Comparison of ENCODE assay signal across 21 cellular contexts in the genomic region with DNA sequence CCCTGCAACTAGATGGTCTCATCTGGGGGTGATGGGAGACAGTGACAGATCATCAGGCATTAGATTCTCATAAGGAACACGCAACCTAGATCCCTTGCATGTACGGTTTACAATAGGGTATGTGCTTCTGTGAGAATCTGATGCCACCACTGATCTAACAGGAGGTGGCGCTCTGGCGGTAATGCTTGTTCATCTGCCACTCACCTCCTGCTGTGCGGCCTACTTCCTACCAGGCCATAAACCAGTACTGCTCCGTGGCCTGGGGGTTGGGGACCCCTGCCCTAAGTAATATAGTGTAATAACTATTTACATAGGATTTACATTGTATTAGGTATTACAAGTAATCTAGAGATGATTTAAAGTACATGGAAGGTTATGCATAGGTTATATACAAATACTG.
DNase-seq lines count a peak whose midpoint lies in the region; ATAC-seq and TF ChIP-seq lines count a peak whose summit lies in the region.
"Had no signal": no experiment of that assay in that cellular context is flagged by ENCODE, and none has a peak within 500 bp of the region (broad histone marks: within the 10 kb centered on the region; RNA-seq: fewer than 3 reads in every experiment).

No MANE protein-coding gene starts in this region.

- no peak overlapping the region for H3K4me3 ChIP-seq in GM12875 (ENCODE audit: low read depth, low read length)
- H3K4me3 ChIP-seq in HCT116 (replicated peaks in 1 of 2; ENCODE audit: low read depth in 1 of 2, low read length in 2 of 2): no peak overlapping the region
- H3K4me3 ChIP-seq in brain microvascular endothelial cell (ENCODE audit: low read depth, low read length): no peak overlapping the region
- H3K4me3 ChIP-seq: body of pancreas, dorsolateral prefrontal cortex, esophagus squamous epithelium, heart right ventricle had no signal

- intact Hi-C loops in HCT116 (cut with micrococcal nuclease): no loop called here

- no peak overlapping the region for H2AFZ ChIP-seq in HCT116 (ENCODE audit: low read depth, low read length, poor library complexity, severe bottlenecking)

- no peaks in the 10 kb centered on the region for H3K79me2 ChIP-seq in HCT116 (ENCODE audit: insufficient read depth, low read length)

- in situ Hi-C loops in SK-MEL-5 (cut with HindIII; ENCODE audit: low pct_unique_long_range_greater_than_20kb, low sequenced_read_pairs) (no loop called here), brain microvascular endothelial cell (cut with HindIII; ENCODE audit: low pct_ligation_motif_present, low sequenced_read_pairs) (no loop called here)

- H3K9me2 ChIP-seq in HCT116 (ENCODE audit: insufficient read depth): no peaks in the 10 kb centered on the region

- BruUV-seq in HCT116 (replicated peaks; lab: Mats Ljungman, UMichigan): no TSS peak

- POLR2A ChIA-PET in HCT116 (lab: Charles Lee): no interaction called here

- CTCF ChIA-PET in HCT116 (lab: Charles Lee): no interaction called here

- H3K9me3 ChIP-seq in HCT116 (ENCODE audit: control insufficient read depth in 1 of 2, insufficient read depth in 1 of 2, low read depth in 1 of 2, low read length in 2 of 2): no peaks in the 10 kb centered on the region
- H3K9me3 ChIP-seq: body of pancreas, esophagus squamous epithelium, heart right ventricle had no signal

- RAD21 ChIA-PET in HCT116 (lab: Charles Lee; ENCODE audit: low non-redundant PET in 1 of 2, low total read pairs in 2 of 2, uncharacterized antibody in 2 of 2, unreplicated experiment in 2 of 2): no interaction called here

- no peak overlapping the region for H3K9ac ChIP-seq in HCT116 (ENCODE audit: low read length)

- H4K20me1 ChIP-seq in HCT116 (ENCODE audit: insufficient read depth): no peaks in the 10 kb centered on the region

- no peak for ATAC-seq in HCT116
- ATAC-seq in left lobe of liver: no peak
- ATAC-seq: body of pancreas, heart right ventricle had no signal

- H3K27me3 ChIP-seq in HCT116 (ENCODE audit: insufficient read depth, low read length): no peaks in the 10 kb centered on the region
- no peaks in the 10 kb centered on the region for H3K27me3 ChIP-seq in brain microvascular endothelial cell (replicated peaks)
- H3K27me3 ChIP-seq: body of pancreas, dorsolateral prefrontal cortex, esophagus squamous epithelium, heart right ventricle had no signal

- DNase-seq in HCT116 (ENCODE audit: low read depth, low spot score) (no peak), SK-MEL-5 (ENCODE audit: low read depth, low spot score) (peak; percentile 24), NCI-H1092 (lab: John Stamatoyannopoulos, UW) (no peak), brain microvascular endothelial cell (no peak), SKM-1 treated with dmso at 0.1 percent for 144 hours (lab: John Stamatoyannopoulos, UW; ENCODE audit: unreplicated experiment) (no peak), left lobe of liver (ENCODE audit: low spot score) (no peak)
- DNase-seq: activated CD4-positive, alpha-beta T cell treated with anti-CD3 and anti-CD28 coated beads for 4 hours; activated CD8-positive, alpha-beta memory T cell treated with anti-CD3 and anti-CD28 coated beads, Interleukin-2, amount 50 U/mL, for 48 hours; activated naive CD4-positive, alpha-beta T cell treated with anti-CD3 and anti-CD28 coated beads for 36 hours; body of pancreas; Calu3; dorsolateral prefrontal cortex; esophagus squamous epithelium; heart right ventricle; islet precursor cell; mesendoderm; NCI-H1436 treated with DMSO at 0.1 percent for 48 hours; NCI-H510A treated with DMSO at 0.1 percent for 48 hours; Right ventricle myocardium superior had no signal

- H3K27ac ChIP-seq in C4-2B (no peak overlapping the region), HCT116 (ENCODE audit: low read depth, low read length) (no peak overlapping the region), brain microvascular endothelial cell (no peak overlapping the region)
- H3K27ac ChIP-seq: body of pancreas, dorsolateral prefrontal cortex, esophagus squamous epithelium, heart right ventricle had no signal

- no peak for TF ChIP-seq POLR2A in HCT116 (IDR thresholded peaks at IDR 0.05; ENCODE audit: borderline replicate concordance, extremely low read depth, insufficient read depth, insufficient read length)

- peak; percentile 23; the same call in 1 of the 2 replicates for TF ChIP-seq RAD21 in HCT116 (IDR thresholded peaks at IDR 0.05; ENCODE audit: low read depth)

- TF ChIP-seq CTCF in C4-2B (conservative IDR thresholded peaks at IDR 0.05) (peak; percentile 10; the same call in 1 of the 2 replicates), GM12875 (IDR thresholded peaks at IDR 0.05; ENCODE audit: borderline replicate concordance, insufficient read depth, low read depth, low read length) (peak; percentile 47; the same call in 1 of the 2 replicates), HCT116 (IDR thresholded peaks at IDR 0.05 in 2 of 3, conservative IDR thresholded peaks at IDR 0.05 in 1 of 3; ENCODE audit: borderline replicate concordance in 1 of 3, insufficient read depth in 1 of 3, low read depth in 2 of 3, low read length in 2 of 3) (peak in 1 of 3 experiments; percentile 31; a peak in 2 of 6 replicates), brain microvascular endothelial cell (IDR thresholded peaks at IDR 0.05; ENCODE audit: low read depth, low read length, missing control alignments) (no peak)

- no peak overlapping the region for H3K4me2 ChIP-seq in HCT116 (ENCODE audit: low read length)

- H3K4me1 ChIP-seq in HCT116 (ENCODE audit: control insufficient read depth in 1 of 2, insufficient read depth in 2 of 2, low read length in 2 of 2): no peaks in the 10 kb centered on the region

- H3K36me3 ChIP-seq in HCT116 (ENCODE audit: control insufficient read depth in 1 of 2, insufficient read depth in 2 of 2, low read length in 2 of 2): no peaks in the 10 kb centered on the region
- H3K36me3 ChIP-seq in brain microvascular endothelial cell (replicated peaks): no peaks in the 10 kb centered on the region
- H3K36me3 ChIP-seq: esophagus squamous epithelium, heart right ventricle had no signal

TF ChIP-seq in HCT116, 20 proteins besides CTCF, POLR2A, EP300 and RAD21 (continues in another document):
- TF ChIP-seq TCF7L2 (IDR thresholded peaks at IDR 0.05; ENCODE audit: borderline replicate concordance, extremely low read depth, insufficient read depth, insufficient read length): no peak
- TF ChIP-seq MAX (IDR thresholded peaks at IDR 0.05): no peak
- no peak for TF ChIP-seq EZH2phosphoT487 (IDR thresholded peaks at IDR 0.05; ENCODE audit: borderline replicate concordance)
- no peak for TF ChIP-seq YY1 (IDR thresholded peaks at IDR 0.05; ENCODE audit: extremely low read depth, insufficient replicate concordance, low read depth, low read length)
- TF ChIP-seq REST (IDR thresholded peaks at IDR 0.05; ENCODE audit: low read depth): no peak
- TF ChIP-seq, protein P1, sequence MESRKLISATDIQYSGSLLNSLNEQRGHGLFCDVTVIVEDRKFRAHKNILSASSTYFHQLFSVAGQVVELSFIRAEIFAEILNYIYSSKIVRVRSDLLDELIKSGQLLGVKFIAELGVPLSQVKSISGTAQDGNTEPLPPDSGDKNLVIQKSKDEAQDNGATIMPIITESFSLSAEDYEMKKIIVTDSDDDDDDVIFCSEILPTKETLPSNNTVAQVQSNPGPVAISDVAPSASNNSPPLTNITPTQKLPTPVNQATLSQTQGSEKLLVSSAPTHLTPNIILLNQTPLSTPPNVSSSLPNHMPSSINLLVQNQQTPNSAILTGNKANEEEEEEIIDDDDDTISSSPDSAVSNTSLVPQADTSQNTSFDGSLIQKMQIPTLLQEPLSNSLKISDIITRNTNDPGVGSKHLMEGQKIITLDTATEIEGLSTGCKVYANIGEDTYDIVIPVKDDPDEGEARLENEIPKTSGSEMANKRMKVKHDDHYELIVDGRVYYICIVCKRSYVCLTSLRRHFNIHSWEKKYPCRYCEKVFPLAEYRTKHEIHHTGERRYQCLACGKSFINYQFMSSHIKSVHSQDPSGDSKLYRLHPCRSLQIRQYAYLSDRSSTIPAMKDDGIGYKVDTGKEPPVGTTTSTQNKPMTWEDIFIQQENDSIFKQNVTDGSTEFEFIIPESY (IDR thresholded peaks at IDR 0.05; ENCODE audit: extremely low read depth, insufficient replicate concordance, low read length): no peak
- no peak for TF ChIP-seq SIN3A (IDR thresholded peaks at IDR 0.05; ENCODE audit: low read depth)
- no peak for TF ChIP-seq ELF1 (IDR thresholded peaks at IDR 0.05; ENCODE audit: borderline replicate concordance, low read depth)
- no peak for TF ChIP-seq ZNF274 (IDR thresholded peaks at IDR 0.05; ENCODE audit: low read depth, low read length)
- TF ChIP-seq JUND (IDR thresholded peaks at IDR 0.05): no peak
- TF ChIP-seq FOSL1 (IDR thresholded peaks at IDR 0.05; ENCODE audit: low read depth): no peak
- no peak for TF ChIP-seq POLR2AphosphoS5 (IDR thresholded peaks at IDR 0.05; ENCODE audit: low read depth, low read length)
- no peak for TF ChIP-seq EGR1 (IDR thresholded peaks at IDR 0.05; ENCODE audit: low read depth)
- TF ChIP-seq SRF (IDR thresholded peaks at IDR 0.05; ENCODE audit: low read depth): no peak
